14 cellular contexts compared by ENCODE assay signal in genomic region chr3:106825962-106826605, GRCh38.
A peak's percentile ranks its signal among the peaks of the same experiment; 100 is the strongest.
DNase-seq lines count a peak whose midpoint lies in the region; ATAC-seq, FAIRE-seq and TF ChIP-seq lines count a peak whose summit lies in the region.
"Had no signal": no experiment of that assay in that cellular context is flagged by ENCODE, and none has a peak within 500 bp of the region (broad histone marks: within the 10 kb centered on the region; RNA-seq: fewer than 3 reads in every experiment).

No MANE protein-coding gene starts in this region.

- TF ChIP-seq CTCF in bronchial epithelial cell (IDR thresholded peaks at IDR 0.05; ENCODE audit: insufficient read depth, low read length, severe bottlenecking) (no peak), left lung (IDR thresholded peaks at IDR 0.05) (no peak)

- H3K4me1 ChIP-seq in left lung (peaks cover 0 to 3% of the 10 kb centered on the region in 2 donors), aorta (ENCODE audit: control insufficient read depth in 1 of 2, insufficient read depth in 2 of 2, low read length in 2 of 2) (peaks cover 0 to 5% of the 10 kb centered on the region in 2 donors)
- H3K4me1 ChIP-seq: A549, colonic mucosa, testis had no signal

- H3K9me3 ChIP-seq in left lung (no peaks in the 10 kb centered on the region), aorta (ENCODE audit: control insufficient read depth, low read length) (no peaks in the 10 kb centered on the region)
- H3K9me3 ChIP-seq: A549, colonic mucosa, testis had no signal

- ATAC-seq in left lung (peak; percentile 80), aorta (ENCODE audit: low FRiP score) (peak; percentile 54), HG03432 (IDR thresholded peaks at IDR 0.05; ENCODE audit: unreplicated experiment) (no peak)
- ATAC-seq: A549; activated CD8-positive, alpha-beta memory T cell treated with anti-CD3 and anti-CD28 coated beads, Interleukin-2, amount 10 ng/mL, durations not matched to agents 7 days and 5 days had no signal

- DNase-seq in T-helper 2 cell treated with Interferon-gamma antibody and Interleukin-4, amounts not matched to agents 5 μg/mL and 100 μg/mL, for 36 hours (ENCODE audit: low spot score): no peak
- DNase-seq in T-helper 2 cell (no peak), bronchial epithelial cell (ENCODE audit: low read depth) (peak; percentile 59), left lung (no peak), aorta (no peak), T-helper 9 cell (no peak), SKM-1 treated with dmso at 0.1 percent for 144 hours (lab: John Stamatoyannopoulos, UW; ENCODE audit: unreplicated experiment) (no peak)
- DNase-seq: activated CD8-positive, alpha-beta memory T cell treated with anti-CD3 and anti-CD28 coated beads, Interleukin-2, amount 10 ng/mL, durations not matched to agents 7 days and 5 days; colonic mucosa; stimulated activated CD4-positive, alpha-beta T cell treated with anti-CD3 and anti-CD28 coated beads, Interleukin-2, amount 100 ng/mL, for 48 hours; SW 1271; testis had no signal

- peak overlapping the region; percentile 32 for H3K4me3 Mint-ChIP-seq in T-helper 2 cell treated with Interferon-gamma antibody and Interleukin-4, amounts not matched to agents 5 μg/mL and 100 μg/mL, for 36 hours
- H3K4me3 Mint-ChIP-seq: activated CD8-positive, alpha-beta memory T cell treated with anti-CD3 and anti-CD28 coated beads, Interleukin-2, amount 10 ng/mL, durations not matched to agents 7 days and 5 days had no signal

- FAIRE-seq in bronchial epithelial cell (lab: Jason Lieb, UNC): no peak
- FAIRE-seq: A549 had no signal

- no peaks in the 10 kb centered on the region for H3K27me3 ChIP-seq in bronchial epithelial cell (ENCODE audit: control insufficient read depth, insufficient read depth, low read length)
- no peaks in the 10 kb centered on the region for H3K27me3 ChIP-seq in left lung
- no peaks in the 10 kb centered on the region for H3K27me3 ChIP-seq in aorta (ENCODE audit: control insufficient read depth in 1 of 2, insufficient read depth in 2 of 2, low read length in 1 of 2)
- H3K27me3 ChIP-seq: colonic mucosa, testis had no signal

- peaks cover 15% of the 10 kb centered on the region for H3K9me3 Mint-ChIP-seq in T-helper 2 cell treated with Interferon-gamma antibody and Interleukin-4, amounts not matched to agents 5 μg/mL and 100 μg/mL, for 36 hours

- H3K27ac ChIP-seq in left lung (no peak overlapping the region), aorta (ENCODE audit: low read depth in 1 of 2, low read length in 2 of 2) (no peak overlapping the region)
- H3K27ac ChIP-seq: A549, colonic mucosa, testis had no signal

- 39 to 41% methylated on average over 4 of the region's 4 CpGs for WGBS in aorta, 2 donors

- no peaks in the 10 kb centered on the region for H3K36me3 ChIP-seq in bronchial epithelial cell (ENCODE audit: control insufficient read depth, insufficient read depth, low read length)
- H3K36me3 ChIP-seq in left lung: no peaks in the 10 kb centered on the region
- H3K36me3 ChIP-seq in aorta (ENCODE audit: control insufficient read depth in 1 of 2, insufficient read depth in 2 of 2, low read length in 1 of 2): no peaks in the 10 kb centered on the region
- H3K36me3 ChIP-seq: colonic mucosa had no signal

- no peaks in the 10 kb centered on the region for H3K27me3 Mint-ChIP-seq in T-helper 2 cell treated with Interferon-gamma antibody and Interleukin-4, amounts not matched to agents 5 μg/mL and 100 μg/mL, for 36 hours (ENCODE audit: low read depth)

- no peaks in the 10 kb centered on the region for H3K36me3 Mint-ChIP-seq in T-helper 2 cell treated with Interferon-gamma antibody and Interleukin-4, amounts not matched to agents 5 μg/mL and 100 μg/mL, for 36 hours (ENCODE audit: low read depth)
- H3K36me3 Mint-ChIP-seq: activated CD8-positive, alpha-beta memory T cell treated with anti-CD3 and anti-CD28 coated beads, Interleukin-2, amount 10 ng/mL, durations not matched to agents 7 days and 5 days had no signal

- peaks cover 22% of the 10 kb centered on the region for H3K4me1 Mint-ChIP-seq in T-helper 2 cell treated with Interferon-gamma antibody and Interleukin-4, amounts not matched to agents 5 μg/mL and 100 μg/mL, for 36 hours (ENCODE audit: low read depth)

- intact Hi-C loops in left lung (cut with DNase I) (no loop called here), aorta (cut with DNase I) (loop anchor here in 1 of 2 donors (5.0 kb wide), 1 partner anchor 236 kb away; no protein-coding TSS in a partner anchor)

- H3K4me3 ChIP-seq in bronchial epithelial cell (ENCODE audit: low read depth, low read length) (no peak overlapping the region), left lung (no peak overlapping the region), aorta (ENCODE audit: low read length in 2 of 2) (no peak overlapping the region)
- H3K4me3 ChIP-seq: A549, colonic mucosa, testis had no signal

- no peak overlapping the region for H3K27ac Mint-ChIP-seq in T-helper 2 cell treated with Interferon-gamma antibody and Interleukin-4, amounts not matched to agents 5 μg/mL and 100 μg/mL, for 36 hours
- H3K27ac Mint-ChIP-seq: activated CD8-positive, alpha-beta memory T cell treated with anti-CD3 and anti-CD28 coated beads, Interleukin-2, amount 10 ng/mL, durations not matched to agents 7 days and 5 days had no signal
